Comparison of ENCODE assay signal across 10 cellular contexts in the genomic region with DNA sequence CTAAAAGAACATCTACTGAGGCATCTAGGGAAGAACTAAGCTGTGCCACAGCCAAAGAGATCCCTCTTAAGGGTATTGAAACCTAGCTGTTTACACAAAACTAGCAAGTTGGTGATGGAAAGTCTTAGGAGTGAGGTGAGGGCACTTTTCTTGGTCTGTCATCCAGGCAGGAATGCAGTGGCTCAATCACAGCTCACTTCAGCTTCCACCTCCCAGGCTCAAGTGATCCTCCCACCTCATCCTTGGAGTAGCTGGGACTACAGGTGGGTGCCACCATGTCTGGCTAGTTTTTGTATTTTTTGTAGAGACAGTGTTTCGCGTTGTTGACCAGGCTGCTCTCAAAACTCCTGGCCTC. TPM values are rescaled to one million over a fixed set of nuclear protein-coding genes. Genes with fewer than 3 reads are reported as not detected.
DNase-seq lines count a peak whose midpoint lies in the region; ATAC-seq lines count a peak whose summit lies in the region.
"Had no signal": no experiment of that assay in that cellular context is flagged by ENCODE, and none has a peak within 500 bp of the region (broad histone marks: within the 10 kb centered on the region; RNA-seq: fewer than 3 reads in every experiment).

No MANE protein-coding gene starts in this region.

- no peak overlapping the region for H3K27ac Mint-ChIP-seq in stimulated activated naive CD8-positive, alpha-beta T cell treated with anti-CD3 and anti-CD28 coated beads, Interleukin-15, Interleukin-2, amounts not matched to agents 100 ng/mL and 50 ng/mL, for 24 hours
- peak overlapping the region; percentile 87 to 99 (median 97) for H3K27ac Mint-ChIP-seq in naive thymus-derived CD4-positive, alpha-beta T cell

- H3K9me3 Mint-ChIP-seq in stimulated activated naive CD8-positive, alpha-beta T cell treated with anti-CD3 and anti-CD28 coated beads, Interleukin-15, Interleukin-2, amounts not matched to agents 100 ng/mL and 50 ng/mL, for 24 hours: no peaks in the 10 kb centered on the region
- peaks cover 0 to 2% (median 0%) of the 10 kb centered on the region in 11 donors for H3K9me3 Mint-ChIP-seq in naive thymus-derived CD4-positive, alpha-beta T cell

- peaks cover 0 to 37% (median 7%) of the 10 kb centered on the region in 3 experiments for H3K36me3 ChIP-seq in naive thymus-derived CD4-positive, alpha-beta T cell (ENCODE audit: control insufficient read depth in 2 of 3, insufficient read depth in 3 of 3, low read length in 3 of 3)
- peaks cover 0 to 8% of the 10 kb centered on the region in 2 donors for H3K36me3 ChIP-seq in aorta (ENCODE audit: control insufficient read depth in 1 of 2, insufficient read depth in 2 of 2, low read length in 1 of 2)

- H3K4me3 Mint-ChIP-seq in stimulated activated naive CD8-positive, alpha-beta T cell treated with anti-CD3 and anti-CD28 coated beads, Interleukin-15, Interleukin-2, amounts not matched to agents 100 ng/mL and 50 ng/mL, for 24 hours: peak overlapping the region; percentile 83
- H3K4me3 Mint-ChIP-seq in naive thymus-derived CD4-positive, alpha-beta T cell: peak overlapping the region; percentile 87 to 99 (median 96)

- CTCF ChIA-PET in naive thymus-derived CD4-positive, alpha-beta T cell (lab: Charles Lee): interaction anchor here (1.1 to 3.0 kb wide), 4 partner anchors 9 to 79 kb away, joined by 3 to 15 read pairs (median 8); no protein-coding TSS in a partner anchor

- POLR2A ChIA-PET in naive thymus-derived CD4-positive, alpha-beta T cell (lab: Charles Lee): interaction anchor here (0.6 to 6.4 kb wide), 15 partner anchors 11 to 966 kb away, joined by 3 to 82 read pairs (median 5); partner anchors contain the start of genes CIART, CTXND2, OTUD7B and VPS45

- H3K9me3 ChIP-seq in naive thymus-derived CD4-positive, alpha-beta T cell (ENCODE audit: control insufficient read depth in 2 of 3, low read length in 3 of 3): no peaks in the 10 kb centered on the region
- H3K9me3 ChIP-seq in aorta (ENCODE audit: control insufficient read depth, low read length): no peaks in the 10 kb centered on the region

- intact Hi-C loops in naive thymus-derived CD4-positive, alpha-beta T cell (cut with micrococcal nuclease): no loop called here
- intact Hi-C loops in aorta (cut with DNase I): no loop called here

- H3K27me3 Mint-ChIP-seq in stimulated activated naive CD8-positive, alpha-beta T cell treated with anti-CD3 and anti-CD28 coated beads, Interleukin-15, Interleukin-2, amounts not matched to agents 100 ng/mL and 50 ng/mL, for 24 hours: no peaks in the 10 kb centered on the region
- H3K27me3 Mint-ChIP-seq in naive thymus-derived CD4-positive, alpha-beta T cell: peaks cover 0 to 19% (median 0%) of the 10 kb centered on the region in 5 donors

- H3K4me1 ChIP-seq in naive thymus-derived CD4-positive, alpha-beta T cell (ENCODE audit: control insufficient read depth in 2 of 2, insufficient read depth in 2 of 2, low read length in 2 of 2): peaks cover 21 to 28% of the 10 kb centered on the region in 2 donors
- H3K4me1 ChIP-seq in aorta (ENCODE audit: control insufficient read depth in 1 of 2, insufficient read depth in 2 of 2, low read length in 2 of 2): no peaks in the 10 kb centered on the region

- peak overlapping the region; percentile 77 for H3K27ac ChIP-seq in naive thymus-derived CD4-positive, alpha-beta T cell (ENCODE audit: low read depth, low read length)
- peak overlapping the region; percentile 64 to 100 for H3K27ac ChIP-seq in aorta (ENCODE audit: low read depth in 1 of 2, low read length in 2 of 2)

- H3K4me1 Mint-ChIP-seq in stimulated activated naive CD8-positive, alpha-beta T cell treated with anti-CD3 and anti-CD28 coated beads, Interleukin-15, Interleukin-2, amounts not matched to agents 100 ng/mL and 50 ng/mL, for 24 hours (ENCODE audit: low read depth): peaks cover 56% of the 10 kb centered on the region
- peaks cover 33 to 83% (median 76%) of the 10 kb centered on the region in 7 donors for H3K4me1 Mint-ChIP-seq in naive thymus-derived CD4-positive, alpha-beta T cell

- no peak for DNase-seq in stimulated activated naive CD8-positive, alpha-beta T cell treated with anti-CD3 and anti-CD28 coated beads, Interleukin-15, Interleukin-2, amounts not matched to agents 100 U/mL and 50 U/mL, for 24 hours
- peak; percentile 26 for DNase-seq in cerebellar cortex (ENCODE audit: low spot score)
- no peak for DNase-seq in naive thymus-derived CD4-positive, alpha-beta T cell
- no peak for DNase-seq in aorta
- no peak for DNase-seq in NCI-H2196 treated with DMSO at 0.1 percent for 48 hours (lab: John Stamatoyannopoulos, UW; ENCODE audit: unreplicated experiment)
- DNase-seq in RKO (ENCODE audit: low spot score): no peak
- DNase-seq: NCI-H526 treated with DMSO at 0.1 percent for 48 hours had no signal

- H3K4me3 ChIP-seq in naive thymus-derived CD4-positive, alpha-beta T cell (ENCODE audit: low read length): peak overlapping the region; percentile 89
- H3K4me3 ChIP-seq in aorta (ENCODE audit: low read length in 2 of 2): peak overlapping the region; percentile 100

- ATAC-seq in stimulated activated naive CD8-positive, alpha-beta T cell treated with anti-CD3 and anti-CD28 coated beads, Interleukin-15, Interleukin-2, amounts not matched to agents 100 U/mL and 50 U/mL, for 24 hours: no peak
- no peak for ATAC-seq in naive thymus-derived CD4-positive, alpha-beta T cell
- ATAC-seq in aorta (ENCODE audit: low FRiP score): no peak
- ATAC-seq in HG03139 (IDR thresholded peaks at IDR 0.05; ENCODE audit: unreplicated experiment): no peak
- ATAC-seq: sciatic nerve had no signal

- no peaks in the 10 kb centered on the region for H3K27me3 ChIP-seq in naive thymus-derived CD4-positive, alpha-beta T cell (ENCODE audit: control insufficient read depth in 2 of 2, insufficient read depth in 2 of 2, low read length in 2 of 2)
- no peaks in the 10 kb centered on the region for H3K27me3 ChIP-seq in aorta (ENCODE audit: control insufficient read depth in 1 of 2, insufficient read depth in 2 of 2, low read length in 1 of 2)

- peaks cover 36% of the 10 kb centered on the region for H3K36me3 Mint-ChIP-seq in stimulated activated naive CD8-positive, alpha-beta T cell treated with anti-CD3 and anti-CD28 coated beads, Interleukin-15, Interleukin-2, amounts not matched to agents 100 ng/mL and 50 ng/mL, for 24 hours (ENCODE audit: low read depth)
- peaks cover 0 to 45% (median 33%) of the 10 kb centered on the region in 5 donors for H3K36me3 Mint-ChIP-seq in naive thymus-derived CD4-positive, alpha-beta T cell

- 35 to 36% methylated on average over 2 of the region's 2 CpGs for WGBS in aorta, 2 donors

RNA-seq across cellular contexts. Expression of gene PLEKHO1, which starts 2.4 kb away (rescaled TPM):
- total RNA-seq in naive thymus-derived CD4-positive, alpha-beta T cell: 100 to 1,000 TPM in 2 of 5 experiments, 10 to 100 TPM in 3; 64.9 to 111 (median 94.1) TPM
- polyA plus RNA-seq in naive thymus-derived CD4-positive, alpha-beta T cell: 10 to 100 TPM; 33.4 to 33.7 TPM
- 100 to 1,000 TPM in 1 of 2 donors, 10 to 100 TPM in 1; 90.6 to 146 TPM for total RNA-seq in aorta
- polyA plus RNA-seq in aorta: 100 to 1,000 TPM in 1 of 2 donors, 10 to 100 TPM in 1; 56.6 to 146 TPM
